Comparison of ENCODE assay signal across 11 cellular contexts in the genomic region with DNA sequence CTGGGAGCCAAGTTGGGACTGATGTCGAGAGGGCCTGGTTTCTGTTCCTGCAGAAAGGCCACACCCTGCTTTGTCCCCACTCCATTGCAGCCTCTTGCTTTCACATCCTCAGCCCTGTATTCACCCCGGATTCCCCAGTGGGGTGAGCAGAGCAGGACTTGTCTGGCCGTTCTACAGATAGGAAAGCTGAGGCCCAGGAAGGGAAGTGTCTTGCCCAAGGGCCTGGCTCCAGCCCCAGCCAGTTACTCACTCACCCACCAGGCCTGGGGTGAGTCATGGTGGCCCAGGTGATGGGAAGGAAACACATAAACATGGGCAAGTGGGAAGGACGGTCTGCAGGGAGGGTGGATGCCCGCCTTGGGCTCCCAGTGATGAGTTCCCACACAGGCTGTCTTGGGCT. TPM values are rescaled to one million over a fixed set of nuclear protein-coding genes. Genes with fewer than 3 reads are reported as not detected.
A peak's percentile ranks its signal among the peaks of the same experiment; 100 is the strongest.
DNase-seq lines count a peak whose midpoint lies in the region; ATAC-seq and TF ChIP-seq lines count a peak whose summit lies in the region.
"Had no signal": no experiment of that assay in that cellular context is flagged by ENCODE, and none has a peak within 500 bp of the region (broad histone marks: within the 10 kb centered on the region; RNA-seq: fewer than 3 reads in every experiment).

No MANE protein-coding gene starts in this region.

- intact Hi-C loops in activated CD4-positive, alpha-beta T cell treated with anti-CD3 and anti-CD28 coated beads for 36 hours (cut with DNase I, micrococcal nuclease): no loop called here
- intact Hi-C loops in activated T-helper 1 cell treated with anti-CD3 and anti-CD28 coated beads, Interleukin-12 subunit alpha, Interleukin-12 subunit beta, Interleukin-2, Interleukin-4 antibody, amounts not matched to agents 30 ng/mL and 10 ng/mL and 1 ng/mL, durations not matched to agents 14 hours and 24 hours and 36 hours (cut with micrococcal nuclease): no loop called here
- intact Hi-C loops in stomach (cut with DNase I; ENCODE audit: low total_unique reads): no loop called here

- H3K27ac ChIP-seq in epithelial cell of prostate (peak overlapping the region; percentile 92), stomach (no peak overlapping the region)
- H3K27ac ChIP-seq: C4-2B, VCaP had no signal

- POLR2A ChIA-PET in activated CD4-positive, alpha-beta T cell treated with anti-CD3 and anti-CD28 coated beads for 36 hours (lab: Charles Lee): interaction anchor here (0.6 kb wide), 1 partner anchor 222 kb away, joined by 3 read pairs; no protein-coding TSS in a partner anchor

- H3K4me3 Mint-ChIP-seq in activated CD4-positive, alpha-beta T cell treated with anti-CD3 and anti-CD28 coated beads for 36 hours: no peak overlapping the region
- no peak overlapping the region for H3K4me3 Mint-ChIP-seq in activated T-helper 1 cell treated with anti-CD3 and anti-CD28 coated beads, Interleukin-12 subunit alpha, Interleukin-12 subunit beta, Interleukin-2, Interleukin-4 antibody, amounts not matched to agents 30 ng/mL and 10 ng/mL and 1 ng/mL, durations not matched to agents 14 hours and 24 hours and 36 hours

- no peak overlapping the region for H3K4me3 ChIP-seq in stomach
- H3K4me3 ChIP-seq: heart right ventricle had no signal

- H3K4me1 Mint-ChIP-seq in activated CD4-positive, alpha-beta T cell treated with anti-CD3 and anti-CD28 coated beads for 36 hours: peaks cover 2% of the 10 kb centered on the region
- peaks cover 10% of the 10 kb centered on the region for H3K4me1 Mint-ChIP-seq in activated T-helper 1 cell treated with anti-CD3 and anti-CD28 coated beads, Interleukin-12 subunit alpha, Interleukin-12 subunit beta, Interleukin-2, Interleukin-4 antibody, amounts not matched to agents 30 ng/mL and 10 ng/mL and 1 ng/mL, durations not matched to agents 14 hours and 24 hours and 36 hours (ENCODE audit: low read depth)

- H3K36me3 ChIP-seq in stomach: no peaks in the 10 kb centered on the region
- H3K36me3 ChIP-seq: heart right ventricle had no signal

- no peak for TF ChIP-seq POLR2A in stomach (IDR thresholded peaks at IDR 0.05)

- 46 to 74% (median 62%) methylated on average over 5 of the region's 5 CpGs for WGBS in stomach, 5 donors

- no peaks in the 10 kb centered on the region for H3K27me3 ChIP-seq in stomach
- H3K27me3 ChIP-seq: heart right ventricle had no signal

- H3K36me3 Mint-ChIP-seq in activated CD4-positive, alpha-beta T cell treated with anti-CD3 and anti-CD28 coated beads for 36 hours (ENCODE audit: low read depth): no peaks in the 10 kb centered on the region
- H3K36me3 Mint-ChIP-seq in activated T-helper 1 cell treated with anti-CD3 and anti-CD28 coated beads, Interleukin-12 subunit alpha, Interleukin-12 subunit beta, Interleukin-2, Interleukin-4 antibody, amounts not matched to agents 30 ng/mL and 10 ng/mL and 1 ng/mL, durations not matched to agents 14 hours and 24 hours and 36 hours (ENCODE audit: low read depth): no peaks in the 10 kb centered on the region

- H3K27me3 Mint-ChIP-seq in activated CD4-positive, alpha-beta T cell treated with anti-CD3 and anti-CD28 coated beads for 36 hours: no peaks in the 10 kb centered on the region
- H3K27me3 Mint-ChIP-seq in activated T-helper 1 cell treated with anti-CD3 and anti-CD28 coated beads, Interleukin-12 subunit alpha, Interleukin-12 subunit beta, Interleukin-2, Interleukin-4 antibody, amounts not matched to agents 30 ng/mL and 10 ng/mL and 1 ng/mL, durations not matched to agents 14 hours and 24 hours and 36 hours (ENCODE audit: insufficient read depth): peaks cover 2% of the 10 kb centered on the region

- peak; percentile 27 for ATAC-seq in activated CD4-positive, alpha-beta T cell treated with anti-CD3 and anti-CD28 coated beads for 36 hours
- ATAC-seq in GM19452 (IDR thresholded peaks at IDR 0.05; ENCODE audit: unreplicated experiment): no peak

- DNase-seq in activated CD4-positive, alpha-beta T cell treated with anti-CD3 and anti-CD28 coated beads for 36 hours: no peak
- no peak for DNase-seq in activated CD4-positive, alpha-beta T cell treated with anti-CD3 and anti-CD28 coated beads, Interleukin-2, amount 50 U/mL, for 48 hours
- DNase-seq in NOMO-1 treated with DMSO at 0.1 percent for 48 hours (lab: John Stamatoyannopoulos, UW; ENCODE audit: unreplicated experiment): peak; percentile 73
- DNase-seq in epithelial cell of prostate (ENCODE audit: low read depth, low spot score): peak; percentile 94
- DNase-seq in stromal cell of bone marrow (ENCODE audit: low read depth): peak; percentile 83
- no peak for DNase-seq in activated T-helper 1 cell treated with anti-CD3 and anti-CD28 coated beads, Interleukin-12 subunit alpha, Interleukin-12 subunit beta, Interleukin-2, Interleukin-4 antibody, amounts not matched to agents 30 ng/mL and 10 ng/mL and 1 ng/mL, durations not matched to agents 14 hours and 24 hours and 36 hours (ENCODE audit: low spot score)
- DNase-seq in stomach: no peak
- DNase-seq: heart right ventricle had no signal

- no peak for TF ChIP-seq EP300 in stomach (IDR thresholded peaks at IDR 0.05)

- H3K9me3 Mint-ChIP-seq in activated CD4-positive, alpha-beta T cell treated with anti-CD3 and anti-CD28 coated beads for 36 hours (ENCODE audit: low read depth): no peaks in the 10 kb centered on the region
- H3K9me3 Mint-ChIP-seq in activated T-helper 1 cell treated with anti-CD3 and anti-CD28 coated beads, Interleukin-12 subunit alpha, Interleukin-12 subunit beta, Interleukin-2, Interleukin-4 antibody, amounts not matched to agents 30 ng/mL and 10 ng/mL and 1 ng/mL, durations not matched to agents 14 hours and 24 hours and 36 hours: no peaks in the 10 kb centered on the region

- CTCF ChIA-PET in activated CD4-positive, alpha-beta T cell treated with anti-CD3 and anti-CD28 coated beads for 36 hours (lab: Charles Lee): interaction anchor here (0.8 kb wide), 1 partner anchor 8 kb away, joined by 4 read pairs; no protein-coding TSS in a partner anchor

- TF ChIP-seq CTCF in stomach (IDR thresholded peaks at IDR 0.05): no peak

- H3K9me3 ChIP-seq in stomach: no peaks in the 10 kb centered on the region
- H3K9me3 ChIP-seq: heart right ventricle had no signal

- H3K4me1 ChIP-seq in stomach: peaks cover 3 to 27% (median 8%) of the 10 kb centered on the region in 4 donors

- no peak overlapping the region for H3K27ac Mint-ChIP-seq in activated CD4-positive, alpha-beta T cell treated with anti-CD3 and anti-CD28 coated beads for 36 hours
- no peak overlapping the region for H3K27ac Mint-ChIP-seq in activated T-helper 1 cell treated with anti-CD3 and anti-CD28 coated beads, Interleukin-12 subunit alpha, Interleukin-12 subunit beta, Interleukin-2, Interleukin-4 antibody, amounts not matched to agents 30 ng/mL and 10 ng/mL and 1 ng/mL, durations not matched to agents 14 hours and 24 hours and 36 hours

RNA-seq across cellular contexts. Expression of gene DUSP7, which starts 6.1 kb away (rescaled TPM):
- 10 to 100 TPM; 17.1 to 20.3 TPM for total RNA-seq in activated CD4-positive, alpha-beta T cell treated with anti-CD3 and anti-CD28 coated beads for 36 hours
- total RNA-seq in activated T-helper 1 cell treated with anti-CD3 and anti-CD28 coated beads, Interleukin-12 subunit alpha, Interleukin-12 subunit beta, Interleukin-2, Interleukin-4 antibody, amounts not matched to agents 30 ng/mL and 10 ng/mL and 1 ng/mL, durations not matched to agents 14 hours and 24 hours and 36 hours: 35.4 and 37.4 TPM in 2 replicates
- 10 to 100 TPM in 1 of 5 donors, 1 to 10 TPM in 3, under 1 TPM in 1; 0.58 to 23.7 (median 4.6) TPM for total RNA-seq in stomach
- 10 to 100 TPM in 1 of 3 donors, 1 to 10 TPM in 2; 4.9 to 11.2 (median 5.1) TPM for polyA plus RNA-seq in stomach

Comparison
In these comparisons a context has a peak if more than half of its experiments do, and no peak if none do; other contexts are left out.
1. DNase-seq: peak in NOMO-1 treated with DMSO at 0.1 percent for 48 hours (single experiment), epithelial cell of prostate (single experiment) and stromal cell of bone marrow (single experiment); none in activated CD4-positive, alpha-beta T cell treated with anti-CD3 and anti-CD28 coated beads for 36 hours (single experiment), activated CD4-positive, alpha-beta T cell treated with anti-CD3 and anti-CD28 coated beads, Interleukin-2, amount 50 U/mL, for 48 hours (0 of 2), activated T-helper 1 cell treated with anti-CD3 and anti-CD28 coated beads, Interleukin-12 subunit alpha, Interleukin-12 subunit beta, Interleukin-2, Interleukin-4 antibody, amounts not matched to agents 30 ng/mL and 10 ng/mL and 1 ng/mL, durations not matched to agents 14 hours and 24 hours and 36 hours (single experiment) and stomach (single experiment).